ENCODE assay signal across 11 cellular contexts in the genomic region with DNA sequence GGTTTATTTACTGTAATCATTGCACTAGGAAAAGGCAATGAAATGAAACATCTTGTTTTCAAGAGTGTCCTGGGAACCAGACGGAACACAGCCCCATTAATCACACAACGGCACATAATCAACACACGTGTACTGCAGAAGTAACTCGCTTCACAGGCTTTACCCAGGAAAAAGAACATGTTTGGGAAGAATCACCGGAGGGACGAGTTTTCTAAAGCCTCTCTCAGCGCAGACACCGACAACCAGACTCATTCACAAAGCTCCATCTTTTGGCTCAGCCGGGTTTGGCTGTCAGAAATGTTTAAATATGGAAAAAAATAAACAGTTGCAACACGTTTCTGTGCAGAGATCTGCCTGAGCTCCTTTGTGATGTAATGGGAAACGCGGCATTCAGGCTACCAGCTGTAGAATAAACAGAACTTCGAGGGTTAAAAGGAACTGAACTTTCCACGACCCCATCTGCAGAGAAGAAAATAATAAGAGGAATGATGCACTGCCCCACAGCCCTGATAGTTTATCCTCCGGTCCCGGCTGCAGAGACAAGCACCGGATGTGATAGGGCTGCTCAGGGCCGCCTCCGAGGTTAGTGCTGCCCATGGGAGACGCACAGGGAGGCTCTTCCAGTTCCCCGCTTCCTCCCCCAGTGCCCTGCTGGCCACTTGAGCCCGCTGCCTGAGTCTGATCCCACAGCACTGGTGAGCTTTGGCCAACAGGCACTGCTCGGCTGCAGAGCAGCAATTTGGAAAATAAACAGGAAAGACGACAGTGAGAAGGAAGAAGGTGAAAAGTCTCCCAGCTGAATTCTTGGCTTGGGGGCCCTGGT.
DNase-seq lines count a peak whose midpoint lies in the region; ATAC-seq, FAIRE-seq and TF ChIP-seq lines count a peak whose summit lies in the region.
"Had no signal": no experiment of that assay in that cellular context is flagged by ENCODE, and none has a peak within 500 bp of the region (broad histone marks: within the 10 kb centered on the region; RNA-seq: fewer than 3 reads in every experiment).

No MANE protein-coding gene starts in this region.

- no peak overlapping the region for H3K56ac ChIP-seq in H1 (replicated peaks; ENCODE audit: insufficient read length, low read depth, low read length)

- H3K36me3 ChIP-seq in H1 (ENCODE audit: control insufficient read depth in 2 of 4, insufficient read depth in 4 of 4, low read length in 3 of 4) (peaks cover 0 to 2% (median 0%) of the 10 kb centered on the region in 4 experiments; a peak in 1 of 8 replicates), urinary bladder (ENCODE audit: insufficient read depth) (no peaks in the 10 kb centered on the region)

- no peaks in the 10 kb centered on the region for H3K27me3 Mint-ChIP-seq in activated naive CD4-positive, alpha-beta T cell treated with anti-CD3 and anti-CD28 coated beads, Interleukin-2, amount 10 ng/mL, durations not matched to agents 7 days and 5 days
- H3K27me3 Mint-ChIP-seq in mesothelial cell of epicardium (ENCODE audit: low read depth), result no peaks in the 10 kb centered on the region

- H3K9me3 Mint-ChIP-seq in activated naive CD4-positive, alpha-beta T cell treated with anti-CD3 and anti-CD28 coated beads, Interleukin-2, amount 10 ng/mL, durations not matched to agents 7 days and 5 days, result no peaks in the 10 kb centered on the region
- no peaks in the 10 kb centered on the region for H3K9me3 Mint-ChIP-seq in mesothelial cell of epicardium
- H3K9me3 Mint-ChIP-seq: CD8-positive, alpha-beta T cell had no signal

- no peaks in the 10 kb centered on the region for H3K27me3 ChIP-seq in H1 (replicated peaks in 1 of 4; ENCODE audit: control insufficient read depth in 3 of 4, extremely low read depth in 1 of 4, insufficient read depth in 3 of 4, low read length in 3 of 4)

- no peak overlapping the region for H2AK5ac ChIP-seq in H1 (ENCODE audit: low read depth, low read length)

- no peak overlapping the region for H3K27ac ChIP-seq in H1 (ENCODE audit: low read depth, low read length)
- peak overlapping the region; percentile 84 for H3K27ac ChIP-seq in urinary bladder (ENCODE audit: low read depth)
- H3K27ac ChIP-seq: SK-N-MC had no signal

- H3K4ac ChIP-seq in H1 (replicated peaks; ENCODE audit: insufficient read length, low read depth, low read length), result no peak overlapping the region

- H2BK20ac ChIP-seq in H1 (ENCODE audit: low read length), result no peak overlapping the region

- H3K79me2 ChIP-seq in H1 (ENCODE audit: control insufficient read depth in 1 of 2, insufficient read depth in 2 of 2, low read length in 2 of 2), result no peaks in the 10 kb centered on the region

- H4K20me1 ChIP-seq in H1 (replicated peaks in 1 of 2; ENCODE audit: control insufficient read depth in 1 of 2, insufficient read depth in 2 of 2, low read length in 2 of 2), result peaks cover 3 to 5% of the 10 kb centered on the region in 2 experiments

- H2BK12ac ChIP-seq in H1 (ENCODE audit: low read depth, low read length), result no peak overlapping the region

- H3K18ac ChIP-seq in H1 (ENCODE audit: extremely low read depth, low read length), result no peak overlapping the region

- no peak overlapping the region for H4K5ac ChIP-seq in H1 (ENCODE audit: insufficient read length, low read depth, low read length)

- FAIRE-seq in H1 (lab: Jason Lieb, UNC), result no peak

- no peak overlapping the region for H2BK15ac ChIP-seq in H1 (ENCODE audit: low read length)

- H3K27ac Mint-ChIP-seq in activated naive CD4-positive, alpha-beta T cell treated with anti-CD3 and anti-CD28 coated beads, Interleukin-2, amount 10 ng/mL, durations not matched to agents 7 days and 5 days, result peak overlapping the region; percentile 67
- peak overlapping the region; percentile 99 for H3K27ac Mint-ChIP-seq in mesothelial cell of epicardium
- H3K27ac Mint-ChIP-seq: CD8-positive, alpha-beta T cell had no signal

- no peaks in the 10 kb centered on the region for H3K79me1 ChIP-seq in H1 (ENCODE audit: low read depth, low read length)

- H4K8ac ChIP-seq in H1 (ENCODE audit: extremely low read depth, insufficient read depth, low read length), result peak overlapping the region; percentile 0

- no peak overlapping the region for H2BK5ac ChIP-seq in H1 (ENCODE audit: low read depth, low read length)

- DNase-seq in activated naive CD4-positive, alpha-beta T cell treated with anti-CD3 and anti-CD28 coated beads, Interleukin-2, amount 10 ng/mL, durations not matched to agents 7 days and 5 days, result no peak
- no peak for DNase-seq in activated naive CD4-positive, alpha-beta T cell treated with anti-CD3 and anti-CD28 coated beads, Interleukin-2, amount 50 U/mL, for 16 hours
- no peak for DNase-seq in H1 (ENCODE audit: low read depth in 1 of 2, low spot score in 2 of 2)
- peak; percentile 33 to 58 for DNase-seq in mesothelial cell of epicardium (ENCODE audit: low spot score in 2 of 2, unreplicated experiment in 2 of 2)
- DNase-seq in SKM-1 (lab: John Stamatoyannopoulos, UW; ENCODE audit: unreplicated experiment), result no peak
- DNase-seq: CD8-positive, alpha-beta T cell; hippocampal formation had no signal

- H3K4me3 Mint-ChIP-seq in activated naive CD4-positive, alpha-beta T cell treated with anti-CD3 and anti-CD28 coated beads, Interleukin-2, amount 10 ng/mL, durations not matched to agents 7 days and 5 days, result no peak overlapping the region
- H3K4me3 Mint-ChIP-seq in mesothelial cell of epicardium, result peak overlapping the region; percentile 54
- H3K4me3 Mint-ChIP-seq: CD8-positive, alpha-beta T cell had no signal

- CTCF ChIA-PET in activated naive CD4-positive, alpha-beta T cell treated with anti-CD3 and anti-CD28 coated beads, Interleukin-2, amount 10 ng/mL, durations not matched to agents 7 days and 5 days (lab: Charles Lee), result interaction anchor here (1.7 kb wide), 1 partner anchor 39 kb away, joined by 3 read pairs; no protein-coding TSS in a partner anchor
- CTCF ChIA-PET in H1 (lab: Charles Lee; ENCODE audit: partially characterized antibody), result interaction anchor here (0.8 to 1.9 kb wide), 7 partner anchors 10 to 120 kb away, joined by 3 to 8 read pairs (median 4); partner anchors contain the start of gene HIC1

- H3K4me1 ChIP-seq in H1 (replicated peaks in 1 of 4; ENCODE audit: control insufficient read depth in 3 of 4, insufficient read depth in 4 of 4, low read length in 3 of 4), result peaks cover 0 to 4% (median 0%) of the 10 kb centered on the region in 4 experiments; a peak in 2 of 7 replicates
- H3K4me1 ChIP-seq in urinary bladder (ENCODE audit: insufficient read depth), result peaks cover 2% of the 10 kb centered on the region

- H3K4me2 ChIP-seq in H1 (ENCODE audit: insufficient read depth in 1 of 2, low read depth in 2 of 2, low read length in 2 of 2), result no peak overlapping the region

- TF ChIP-seq RAD21 in H1 (IDR thresholded peaks at IDR 0.05 in 1 of 2, conservative IDR thresholded peaks at IDR 0.05 in 1 of 2; ENCODE audit: low read depth in 2 of 2, low read length in 2 of 2), result no peak

- ATAC-seq in HG02571 (IDR thresholded peaks at IDR 0.05; ENCODE audit: unreplicated experiment) (no peak), GM18867 (IDR thresholded peaks at IDR 0.05; ENCODE audit: unreplicated experiment) (no peak)
- ATAC-seq: CD8-positive, alpha-beta T cell had no signal

- TF ChIP-seq EP300 in H1 (IDR thresholded peaks at IDR 0.05; ENCODE audit: borderline replicate concordance in 1 of 2, low read depth in 2 of 2, low read length in 2 of 2), result no peak

- no peak overlapping the region for H3K14ac ChIP-seq in H1 (ENCODE audit: insufficient read length)

- H3K36me3 Mint-ChIP-seq in activated naive CD4-positive, alpha-beta T cell treated with anti-CD3 and anti-CD28 coated beads, Interleukin-2, amount 10 ng/mL, durations not matched to agents 7 days and 5 days, result peaks cover 54% of the 10 kb centered on the region
- peaks cover 4% of the 10 kb centered on the region for H3K36me3 Mint-ChIP-seq in mesothelial cell of epicardium

- H3K9ac ChIP-seq in H1 (replicated peaks in 1 of 4; ENCODE audit: extremely low read depth in 1 of 4, low read depth in 3 of 4, low read length in 3 of 4), result no peak overlapping the region

- no peak overlapping the region for H3K4me3 ChIP-seq in H1 (ENCODE audit: extremely low read depth in 1 of 4, insufficient read depth in 2 of 4, low read depth in 3 of 4, low read length in 4 of 4)
- H3K4me3 ChIP-seq in urinary bladder (ENCODE audit: low read depth, low read length), result no peak overlapping the region
- H3K4me3 ChIP-seq: SK-N-MC had no signal

- no peak overlapping the region for H2AFZ ChIP-seq in H1 (ENCODE audit: low read length)

- H3K23me2 ChIP-seq in H1 (ENCODE audit: low read depth, low read length), result no peaks in the 10 kb centered on the region

- WGBS in H1 (ENCODE audit: extremely low coverage in 1 of 2, insufficient coverage in 1 of 2, insufficient read length in 1 of 2, insufficient replicate concordance in 2 of 2, low coverage in 1 of 2, low lambda C conversion rate in 2 of 2, missing lambda C conversion rate in 1 of 2), 2 experiments, result 80% methylated on average over 24 of the region's 24 CpGs; no CpG with 5 or more reads in 1 of the 2 experiments
- 9% methylated on average over 24 of the region's 24 CpGs for WGBS in urinary bladder

- H3K9me3 ChIP-seq in H1 (ENCODE audit: insufficient read depth in 2 of 2, low read depth in 1 of 2, low read length in 1 of 2), result no peaks in the 10 kb centered on the region

- TF ChIP-seq CTCF in H1 (IDR thresholded peaks at IDR 0.05; ENCODE audit: control extremely low read depth in 1 of 3, insufficient read depth in 1 of 3, low read depth in 1 of 3, low read length in 3 of 3) (no peak), mesothelial cell of epicardium (IDR thresholded peaks at IDR 0.05; ENCODE audit: unreplicated experiment) (no peak)

- H4K91ac ChIP-seq in H1 (replicated peaks; ENCODE audit: insufficient read length, low read length), result no peak overlapping the region

- no peak overlapping the region for H2BK120ac ChIP-seq in H1 (replicated peaks; ENCODE audit: low read depth, low read length)

- POLR2A ChIA-PET in H1 (lab: Charles Lee; ENCODE audit: partially characterized antibody), result interaction anchor here (0.8 to 1.0 kb wide), 2 partner anchors 22 to 37 kb away, joined by 3 read pairs; no protein-coding TSS in a partner anchor

- H3K4me1 Mint-ChIP-seq in activated naive CD4-positive, alpha-beta T cell treated with anti-CD3 and anti-CD28 coated beads, Interleukin-2, amount 10 ng/mL, durations not matched to agents 7 days and 5 days, result peaks cover 39% of the 10 kb centered on the region
- peaks cover 90% of the 10 kb centered on the region for H3K4me1 Mint-ChIP-seq in mesothelial cell of epicardium

- no peak for TF ChIP-seq POLR2A in H1 (IDR thresholded peaks at IDR 0.05; ENCODE audit: control extremely low read depth in 1 of 2, low read depth in 2 of 2, low read length in 2 of 2)

- no peak overlapping the region for H3K23ac ChIP-seq in H1 (ENCODE audit: insufficient read length)

TF ChIP-seq in H1, 55 proteins besides CTCF, POLR2A, EP300 and RAD21:
- TF ChIP-seq KDM5A (IDR thresholded peaks at IDR 0.05; ENCODE audit: low read length), result no peak
- no peak for TF ChIP-seq CBX5 (IDR thresholded peaks at IDR 0.05; ENCODE audit: low read depth, low read length)
- no peak for TF ChIP-seq EZH2 (IDR thresholded peaks at IDR 0.05; ENCODE audit: low read depth, low read length, severe bottlenecking)
- TF ChIP-seq TEAD4 (IDR thresholded peaks at IDR 0.05; ENCODE audit: low read depth, low read length), result no peak

Comparison
In these comparisons a context has a peak if more than half of its experiments do, and no peak if none do; other contexts are left out.
1. DNase-seq: peak in mesothelial cell of epicardium (2 of 2); none in activated naive CD4-positive, alpha-beta T cell treated with anti-CD3 and anti-CD28 coated beads, Interleukin-2, amount 10 ng/mL, durations not matched to agents 7 days and 5 days (single experiment), activated naive CD4-positive, alpha-beta T cell treated with anti-CD3 and anti-CD28 coated beads, Interleukin-2, amount 50 U/mL, for 16 hours (single experiment), H1 (0 of 2) and SKM-1 (single experiment).